25 cellular contexts compared by ENCODE assay signal in genomic region chr7:23717788-23718187, GRCh38. TPM values are rescaled to one million over a fixed set of nuclear protein-coding genes. Genes with fewer than 3 reads are reported as not detected.
"Had no signal": no experiment of that assay in that cellular context is flagged by ENCODE, and none has a peak within 500 bp of the region (broad histone marks: within the 10 kb centered on the region; RNA-seq: fewer than 3 reads in every experiment).

No MANE protein-coding gene starts in this region.

- H3K27me3 ChIP-seq: dorsolateral prefrontal cortex, esophagus muscularis mucosa, foreskin keratinocyte, gastroesophageal sphincter, heart left ventricle, hepatocyte, left lung had no signal

- H3K36me3 ChIP-seq: esophagus muscularis mucosa, gastroesophageal sphincter, heart left ventricle, left lung, lower lobe of right lung had no signal

- ATAC-seq: foreskin keratinocyte, gastroesophageal sphincter, heart left ventricle, left cardiac atrium, left lung, left ventricle myocardium superior, lower lobe of right lung, mucosa of descending colon had no signal

- H3K4me3 ChIP-seq: coronary artery, dorsolateral prefrontal cortex, esophagus muscularis mucosa, gastroesophageal sphincter, heart left ventricle, hepatocyte, left lung, lower lobe of right lung, mucosa of descending colon had no signal

- H3K27ac ChIP-seq: coronary artery, dorsolateral prefrontal cortex, esophagus muscularis mucosa, foreskin keratinocyte, gastroesophageal sphincter, heart left ventricle, hepatocyte, left lung, lower lobe of right lung had no signal

- H3K4me1 ChIP-seq: esophagus muscularis mucosa, gastroesophageal sphincter, heart left ventricle, left lung, lower lobe of right lung had no signal

- FAIRE-seq: colon, endothelial cell of umbilical vein, frontal cortex had no signal

- DNase-seq: dermis blood vessel endothelial cell; dorsolateral prefrontal cortex; effector CD4-positive, alpha-beta T cell; effector memory CD4-positive, alpha-beta T cell; foreskin keratinocyte; heart left ventricle; hypothalamus; immature natural killer cell; islet precursor cell; left cardiac atrium; left lung; left ventricle myocardium superior; lower lobe of right lung; mesenchymal stem cell; mucosa of descending colon had no signal

- H3K9me3 ChIP-seq: esophagus muscularis mucosa, gastroesophageal sphincter, heart left ventricle, left lung, lower lobe of right lung, mucosa of descending colon had no signal

RNA-seq across cellular contexts. Expression of gene STK31, which starts 7.8 kb away (rescaled TPM):
- total RNA-seq: fibroblast of villous mesenchyme, foreskin keratinocyte, left ventricle myocardium superior, myocyte had no signal
- polyA plus RNA-seq: endothelial cell of umbilical vein, fibroblast of lung, immature natural killer cell had no signal
